ENCODE assay signal across 8 cellular contexts in the genomic region with DNA sequence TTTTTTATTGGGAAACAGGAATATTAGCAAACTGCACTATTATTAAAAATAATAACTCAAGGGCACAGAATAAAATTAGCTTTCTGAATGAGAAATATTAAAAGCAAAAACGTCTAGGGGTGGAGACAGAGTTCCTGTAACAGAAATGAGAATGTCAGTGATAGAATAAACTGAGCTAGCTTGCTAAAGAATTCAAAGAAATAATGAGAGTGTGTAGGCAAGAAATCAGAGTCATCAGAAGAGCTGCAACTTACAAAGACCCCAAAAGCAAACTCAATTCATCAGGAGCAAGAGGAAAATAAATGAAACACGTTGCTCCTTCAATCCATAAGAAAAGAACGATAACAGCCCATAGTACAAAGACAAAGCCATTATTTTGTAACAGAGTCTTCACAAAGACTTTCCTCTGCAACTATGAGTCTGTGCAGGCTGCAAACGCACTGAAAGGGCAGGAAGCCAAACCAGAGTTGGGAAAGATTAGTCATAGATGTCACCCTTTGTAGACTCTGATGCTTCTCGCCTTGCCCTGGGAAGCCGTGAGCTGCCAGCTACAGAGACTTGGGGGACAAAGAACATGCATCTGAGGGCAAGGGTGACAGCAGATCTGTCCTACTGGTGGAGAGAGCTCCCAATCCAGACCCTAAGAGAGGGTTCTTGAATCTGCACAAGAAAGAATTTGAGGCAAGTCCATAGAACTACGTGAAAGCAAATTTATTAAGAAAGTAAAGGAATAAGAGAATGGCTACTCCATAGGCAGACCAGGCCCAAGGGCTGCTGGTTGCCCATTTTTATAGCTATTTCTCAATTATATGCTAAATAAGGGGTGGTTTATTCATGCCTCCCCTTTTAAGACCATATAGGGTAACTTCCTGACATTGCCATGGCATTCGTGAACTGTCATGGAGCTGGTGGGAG. TPM values are rescaled to one million over a fixed set of nuclear protein-coding genes. Genes with fewer than 3 reads are reported as not detected.
DNase-seq lines count a peak whose midpoint lies in the region; ATAC-seq and TF ChIP-seq lines count a peak whose summit lies in the region.

No MANE protein-coding gene starts in this region.

- 10 to 15% methylated on average over 8 of the region's 8 CpGs for WGBS in GM23248 (ENCODE audit: low coverage in 1 of 2, low lambda C conversion rate in 2 of 2, missing lambda C conversion rate in 2 of 2), 2 experiments

- no peaks in the 10 kb centered on the region for H4K20me1 ChIP-seq in GM23248 (ENCODE audit: insufficient read depth)

- no peaks in the 10 kb centered on the region for H3K9me2 ChIP-seq in GM23248 (ENCODE audit: insufficient read depth)

- peaks cover 45% of the 10 kb centered on the region for H3F3A ChIP-seq in GM23248 (ENCODE audit: insufficient read depth)

- no peak for TF ChIP-seq CTCF in GM10266 (IDR thresholded peaks at IDR 0.05; ENCODE audit: control insufficient read depth, insufficient read depth, low read depth, missing control alignments)

- H3K4me1 ChIP-seq in GM23248 (ENCODE audit: insufficient read depth) (peaks cover 35% of the 10 kb centered on the region), skeletal muscle satellite cell (ENCODE audit: control insufficient read depth, insufficient read depth, low read length) (peaks cover 29% of the 10 kb centered on the region)

- peak; percentile 70 for ATAC-seq in Right ventricle myocardium superior (ENCODE audit: poor library complexity)

- no peaks in the 10 kb centered on the region for H3K79me2 ChIP-seq in GM23248 (ENCODE audit: insufficient read depth)

- DNase-seq in GM23248 = peak; percentile 97
- DNase-seq in SW480 (ENCODE audit: low spot score) = peak; percentile 6
- DNase-seq in Right ventricle myocardium superior = peak; percentile 49
- DNase-seq in activated CD8-positive, alpha-beta memory T cell treated with anti-CD3 and anti-CD28 coated beads for 24 hours = no peak
- no peak for DNase-seq in NCI-H526 treated with DMSO at 0.1 percent for 48 hours (lab: John Stamatoyannopoulos, UW)
- DNase-seq in GM10266 (ENCODE audit: extremely low spot score) = no peak
- DNase-seq in OCI-M2 (lab: John Stamatoyannopoulos, UW; ENCODE audit: unreplicated experiment) = no peak

- in situ Hi-C loops in GM23248 (cut with MboI) = no loop called here

- peak overlapping the region; percentile 30 for H2AFZ ChIP-seq in GM23248

- peak overlapping the region; percentile 91 for H3K27ac ChIP-seq in GM23248

- peak overlapping the region; percentile 67 for H3K9ac ChIP-seq in GM23248
- peak overlapping the region; percentile 57 for H3K9ac ChIP-seq in skeletal muscle satellite cell (ENCODE audit: low read depth, low read length)

- H3K4me3 ChIP-seq in GM23248 = peak overlapping the region; percentile 50
- H3K4me3 ChIP-seq in skeletal muscle satellite cell (ENCODE audit: low read length) = no peak overlapping the region

- H3K4me2 ChIP-seq in GM23248 (ENCODE audit: unreplicated experiment) = peak overlapping the region; percentile 88
- H3K4me2 ChIP-seq in skeletal muscle satellite cell (ENCODE audit: low read length) = peak overlapping the region; percentile 46

- H3K27me3 ChIP-seq in GM23248 (replicated peaks; ENCODE audit: insufficient read depth) = no peaks in the 10 kb centered on the region
- no peaks in the 10 kb centered on the region for H3K27me3 ChIP-seq in skeletal muscle satellite cell (ENCODE audit: control insufficient read depth, insufficient read depth, low read length)

- H3K9me3 ChIP-seq in GM23248 (ENCODE audit: low read depth) (no peaks in the 10 kb centered on the region), skeletal muscle satellite cell (replicated peaks; ENCODE audit: low read length) (no peaks in the 10 kb centered on the region)

- H3K36me3 ChIP-seq in GM23248 (ENCODE audit: low read depth) = no peaks in the 10 kb centered on the region
- no peaks in the 10 kb centered on the region for H3K36me3 ChIP-seq in skeletal muscle satellite cell (ENCODE audit: insufficient read depth, low read length)

- intact Hi-C loops in Right ventricle myocardium superior (cut with DNase I) = no loop called here

RNA-seq across cellular contexts. Expression of gene SHC3, which starts 40.8 kb away (rescaled TPM):
- total RNA-seq in GM23248 (2014; rRNA removed; shearing (Covaris generic)) = 0.54 and 0.63 TPM in 2 replicates
- polyA plus RNA-seq in GM23248 (2016; fragmentation: Nextera tagmentation; extraction: Ambion mirVana) = 0.20 and 0.30 TPM in 2 replicates
- 0.35 TPM for total RNA-seq in Right ventricle myocardium superior
- 2.8 and 3.7 TPM in 2 replicates for total RNA-seq in skeletal muscle satellite cell (2012; rRNA removed)

Comparison
In these comparisons a context has a peak if more than half of its experiments do, and no peak if none do; other contexts are left out.
1. DNase-seq: peak in GM23248 (single experiment), SW480 (single experiment) and Right ventricle myocardium superior (single experiment); none in activated CD8-positive, alpha-beta memory T cell treated with anti-CD3 and anti-CD28 coated beads for 24 hours (single experiment), NCI-H526 treated with DMSO at 0.1 percent for 48 hours (single experiment), GM10266 (single experiment) and OCI-M2 (single experiment).